ENCODE assay signal across 1 cellular context in the genomic region with DNA sequence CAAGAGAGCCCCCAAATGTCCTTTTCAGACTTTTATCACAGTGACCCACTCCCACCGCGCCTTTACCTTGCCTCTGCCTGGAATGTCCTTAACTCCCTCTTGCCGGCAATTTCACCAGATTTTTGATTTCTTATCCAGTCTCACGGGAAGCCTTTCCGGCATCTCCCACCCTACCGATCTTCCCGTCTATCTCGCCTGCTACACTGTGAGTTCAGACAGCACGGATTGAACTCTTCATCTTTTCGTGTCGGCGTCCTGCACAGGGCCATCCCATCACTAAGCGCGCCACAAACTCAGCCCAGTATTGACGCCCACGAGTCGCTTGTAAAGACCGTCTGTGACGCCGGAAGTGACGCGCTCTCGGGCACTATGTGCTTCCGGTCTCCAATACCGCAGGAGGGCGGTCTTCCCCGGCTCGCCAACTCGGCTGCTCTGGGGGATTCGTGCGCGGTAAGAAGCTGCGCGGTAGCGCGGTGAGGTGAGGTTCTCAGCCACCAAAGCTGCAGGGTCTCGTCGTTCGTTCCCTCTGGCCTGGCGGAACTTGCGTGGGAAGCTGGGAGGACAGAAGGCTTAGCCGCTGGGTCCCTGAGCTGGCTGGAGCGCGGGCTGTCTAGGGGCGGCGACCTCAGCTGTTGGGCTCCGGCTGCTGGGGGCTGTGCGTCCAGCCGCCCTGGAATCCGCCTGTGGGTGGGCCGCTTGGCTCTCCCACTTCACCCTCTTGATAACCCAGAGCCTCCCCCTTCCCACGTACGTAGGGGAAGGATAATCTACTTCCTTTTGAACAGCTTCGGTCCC.
A peak's percentile ranks its signal among the peaks of the same experiment; 100 is the strongest.
TF ChIP-seq lines count a peak whose summit lies in the region.

A gene with protein sequence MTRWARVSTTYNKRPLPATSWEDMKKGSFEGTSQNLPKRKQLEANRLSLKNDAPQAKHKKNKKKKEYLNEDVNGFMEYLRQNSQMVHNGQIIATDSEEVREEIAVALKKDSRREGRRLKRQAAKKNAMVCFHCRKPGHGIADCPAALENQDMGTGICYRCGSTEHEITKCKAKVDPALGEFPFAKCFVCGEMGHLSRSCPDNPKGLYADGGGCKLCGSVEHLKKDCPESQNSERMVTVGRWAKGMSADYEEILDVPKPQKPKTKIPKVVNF (plus strand): TSS at position 367 of the 795 bp plus-strand sequence. CDS start 3,171 bp downstream, outside the sequence.

TF ChIP-seq in A549, 52 proteins besides CTCF, POLR2A, EP300 and RAD21 (continued from another document):
- TF ChIP-seq HMGXB4 (CRISPR knock-in tag; IDR thresholded peaks at IDR 0.05; ENCODE audit: borderline replicate concordance) (no peak), TFCP2L1 (CRISPR knock-in tag; IDR thresholded peaks at IDR 0.05) (no peak), NFE2L2 (conservative IDR thresholded peaks at IDR 0.05; ENCODE audit: low read length) (no peak), ZFP36 (IDR thresholded peaks at IDR 0.05; ENCODE audit: borderline replicate concordance, partially characterized antibody) (no peak), CHD2 (IDR thresholded peaks at IDR 0.05; ENCODE audit: low read length, partially characterized antibody) (no peak), E2F6 (IDR thresholded peaks at IDR 0.05; ENCODE audit: borderline replicate concordance, low read depth) (no peak), KDM1A (IDR thresholded peaks at IDR 0.05; ENCODE audit: low read depth) (no peak), SMC3 (IDR thresholded peaks at IDR 0.05) (0 out of 3 replicates have a peak, but pooled peaks have one; percentile 9), RARB (CRISPR knock-in tag; IDR thresholded peaks at IDR 0.05) (no peak), EHF (CRISPR knock-in tag; IDR thresholded peaks at IDR 0.05) (no peak), RNF2 (IDR thresholded peaks at IDR 0.05; ENCODE audit: borderline replicate concordance, low read depth) (no peak), FOXS1 (CRISPR knock-in tag; IDR thresholded peaks at IDR 0.05) (no peak), TP53 (CRISPR knock-in tag; IDR thresholded peaks at IDR 0.05) (no peak), JUN (IDR thresholded peaks at IDR 0.05) (peak; percentile 56 to 92; a peak in 3 of 5 replicates), HOXB5 (CRISPR knock-in tag; IDR thresholded peaks at IDR 0.05) (no peak), ZNF302 (CRISPR knock-in tag; IDR thresholded peaks at IDR 0.05) (no peak), CBX8 (IDR thresholded peaks at IDR 0.05) (no peak), BCL3 (IDR thresholded peaks at IDR 0.05) (peak; percentile 91), ESRRA (IDR thresholded peaks at IDR 0.05; ENCODE audit: borderline replicate concordance, low read length) (no peak), CHD4 (IDR thresholded peaks at IDR 0.05; ENCODE audit: borderline replicate concordance) (no peak), POLR2AphosphoS2 (conservative IDR thresholded peaks at IDR 0.05; ENCODE audit: low read length) (no peak), KDM5A (IDR thresholded peaks at IDR 0.05) (0 out of 2 replicates have a peak, but pooled peaks have one; percentile 35), NPAS2 (CRISPR knock-in tag; IDR thresholded peaks at IDR 0.05; ENCODE audit: borderline replicate concordance) (no peak), MAFK (IDR thresholded peaks at IDR 0.05; ENCODE audit: partially characterized antibody) (no peak)
- TF ChIP-seq, protein P1, sequence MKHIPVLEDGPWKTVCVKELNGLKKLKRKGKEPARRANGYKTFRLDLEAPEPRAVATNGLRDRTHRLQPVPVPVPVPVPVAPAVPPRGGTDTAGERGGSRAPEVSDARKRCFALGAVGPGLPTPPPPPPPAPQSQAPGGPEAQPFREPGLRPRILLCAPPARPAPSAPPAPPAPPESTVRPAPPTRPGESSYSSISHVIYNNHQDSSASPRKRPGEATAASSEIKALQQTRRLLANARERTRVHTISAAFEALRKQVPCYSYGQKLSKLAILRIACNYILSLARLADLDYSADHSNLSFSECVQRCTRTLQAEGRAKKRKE (CRISPR knock-in tag; IDR thresholded peaks at IDR 0.05; ENCODE audit: low read depth) = no peak
- TF ChIP-seq, protein P2, sequence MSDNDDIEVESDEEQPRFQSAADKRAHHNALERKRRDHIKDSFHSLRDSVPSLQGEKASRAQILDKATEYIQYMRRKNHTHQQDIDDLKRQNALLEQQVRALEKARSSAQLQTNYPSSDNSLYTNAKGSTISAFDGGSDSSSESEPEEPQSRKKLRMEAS (IDR thresholded peaks at IDR 0.05) = peak; percentile 78
- TF ChIP-seq, protein P3, sequence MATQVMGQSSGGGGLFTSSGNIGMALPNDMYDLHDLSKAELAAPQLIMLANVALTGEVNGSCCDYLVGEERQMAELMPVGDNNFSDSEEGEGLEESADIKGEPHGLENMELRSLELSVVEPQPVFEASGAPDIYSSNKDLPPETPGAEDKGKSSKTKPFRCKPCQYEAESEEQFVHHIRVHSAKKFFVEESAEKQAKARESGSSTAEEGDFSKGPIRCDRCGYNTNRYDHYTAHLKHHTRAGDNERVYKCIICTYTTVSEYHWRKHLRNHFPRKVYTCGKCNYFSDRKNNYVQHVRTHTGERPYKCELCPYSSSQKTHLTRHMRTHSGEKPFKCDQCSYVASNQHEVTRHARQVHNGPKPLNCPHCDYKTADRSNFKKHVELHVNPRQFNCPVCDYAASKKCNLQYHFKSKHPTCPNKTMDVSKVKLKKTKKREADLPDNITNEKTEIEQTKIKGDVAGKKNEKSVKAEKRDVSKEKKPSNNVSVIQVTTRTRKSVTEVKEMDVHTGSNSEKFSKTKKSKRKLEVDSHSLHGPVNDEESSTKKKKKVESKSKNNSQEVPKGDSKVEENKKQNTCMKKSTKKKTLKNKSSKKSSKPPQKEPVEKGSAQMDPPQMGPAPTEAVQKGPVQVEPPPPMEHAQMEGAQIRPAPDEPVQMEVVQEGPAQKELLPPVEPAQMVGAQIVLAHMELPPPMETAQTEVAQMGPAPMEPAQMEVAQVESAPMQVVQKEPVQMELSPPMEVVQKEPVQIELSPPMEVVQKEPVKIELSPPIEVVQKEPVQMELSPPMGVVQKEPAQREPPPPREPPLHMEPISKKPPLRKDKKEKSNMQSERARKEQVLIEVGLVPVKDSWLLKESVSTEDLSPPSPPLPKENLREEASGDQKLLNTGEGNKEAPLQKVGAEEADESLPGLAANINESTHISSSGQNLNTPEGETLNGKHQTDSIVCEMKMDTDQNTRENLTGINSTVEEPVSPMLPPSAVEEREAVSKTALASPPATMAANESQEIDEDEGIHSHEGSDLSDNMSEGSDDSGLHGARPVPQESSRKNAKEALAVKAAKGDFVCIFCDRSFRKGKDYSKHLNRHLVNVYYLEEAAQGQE (IDR thresholded peaks at IDR 0.05) = no peak
- TF ChIP-seq, protein P4, sequence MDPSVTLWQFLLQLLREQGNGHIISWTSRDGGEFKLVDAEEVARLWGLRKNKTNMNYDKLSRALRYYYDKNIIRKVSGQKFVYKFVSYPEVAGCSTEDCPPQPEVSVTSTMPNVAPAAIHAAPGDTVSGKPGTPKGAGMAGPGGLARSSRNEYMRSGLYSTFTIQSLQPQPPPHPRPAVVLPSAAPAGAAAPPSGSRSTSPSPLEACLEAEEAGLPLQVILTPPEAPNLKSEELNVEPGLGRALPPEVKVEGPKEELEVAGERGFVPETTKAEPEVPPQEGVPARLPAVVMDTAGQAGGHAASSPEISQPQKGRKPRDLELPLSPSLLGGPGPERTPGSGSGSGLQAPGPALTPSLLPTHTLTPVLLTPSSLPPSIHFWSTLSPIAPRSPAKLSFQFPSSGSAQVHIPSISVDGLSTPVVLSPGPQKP (IDR thresholded peaks at IDR 0.05; ENCODE audit: low read depth, low read length) = no peak
TF ChIP-seq in A549: peak in this region for 8.
